Comparison of ENCODE assay signal across 16 cellular contexts in the genomic region with DNA sequence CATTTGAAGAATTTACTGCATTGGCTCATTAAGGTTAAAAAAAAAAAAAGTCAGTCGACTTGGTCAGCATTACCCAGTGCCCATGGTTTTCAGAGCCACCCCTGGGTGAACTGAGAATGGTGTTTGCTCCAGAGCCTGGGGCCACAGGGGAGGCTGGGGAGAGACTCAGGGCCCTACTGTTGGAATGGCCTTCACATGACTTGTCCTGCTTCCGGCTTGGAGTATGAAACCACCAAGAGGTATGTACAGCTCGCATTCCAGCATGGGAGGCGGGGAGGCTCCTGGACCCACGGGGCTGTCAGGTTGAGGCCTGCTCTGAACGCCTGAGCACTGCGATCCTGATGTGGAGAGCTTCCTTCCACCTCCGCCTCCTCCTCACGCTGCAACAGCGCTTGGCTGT. TPM values are rescaled to one million over a fixed set of nuclear protein-coding genes. Genes with fewer than 3 reads are reported as not detected.
DNase-seq lines count a peak whose midpoint lies in the region; ATAC-seq and TF ChIP-seq lines count a peak whose summit lies in the region.
"Had no signal": no experiment of that assay in that cellular context is flagged by ENCODE, and none has a peak within 500 bp of the region (broad histone marks: within the 10 kb centered on the region; RNA-seq: fewer than 3 reads in every experiment).

No MANE protein-coding gene starts in this region.

- POLR2A ChIA-PET in naive thymus-derived CD8-positive, alpha-beta T cell (lab: Charles Lee): interaction anchor here (0.6 kb wide), 1 partner anchor 36 kb away, joined by 3 read pairs; no protein-coding TSS in a partner anchor

- BruUV-seq in mammary epithelial cell (replicated peaks; lab: Mats Ljungman, UMichigan): no TSS peak

- H3K27ac ChIP-seq in mammary epithelial cell (ENCODE audit: insufficient read depth, low read depth, low read length) (peak overlapping the region; percentile 23), mesodermal cell (ENCODE audit: low read depth, low read length, severe bottlenecking) (peak overlapping the region; percentile 46), upper lobe of right lung (no peak overlapping the region)

- H4K20me1 ChIP-seq in mammary epithelial cell (ENCODE audit: insufficient read depth, low read length): no peaks in the 10 kb centered on the region

- peak overlapping the region in 1 of 10 donors; percentile 56 for H3K27ac Mint-ChIP-seq in naive thymus-derived CD8-positive, alpha-beta T cell
- H3K27ac Mint-ChIP-seq: activated T-cell treated with anti-CD3 and anti-CD28 coated beads, Interleukin-2, amount 50 U/mL, for 24 hours; stimulated activated naive CD8-positive, alpha-beta T cell treated with anti-CD3 and anti-CD28 coated beads, Interleukin-15, Interleukin-2, amounts not matched to agents 100 ng/mL and 50 ng/mL, for 24 hours had no signal

- H3K4me1 Mint-ChIP-seq in naive thymus-derived CD8-positive, alpha-beta T cell: peaks cover 29 to 58% (median 50%) of the 10 kb centered on the region in 4 donors

- H3K27me3 ChIP-seq in mammary epithelial cell (ENCODE audit: insufficient read depth, low read length) (no peaks in the 10 kb centered on the region), upper lobe of right lung (no peaks in the 10 kb centered on the region)
- H3K27me3 ChIP-seq: heart right ventricle had no signal

- H3K4me1 ChIP-seq in mammary epithelial cell (ENCODE audit: insufficient read depth, low read length): peaks cover 36% of the 10 kb centered on the region
- peaks cover 39% of the 10 kb centered on the region for H3K4me1 ChIP-seq in mesodermal cell (ENCODE audit: control insufficient read depth, insufficient read depth, low read length, poor library complexity, severe bottlenecking)
- no peaks in the 10 kb centered on the region for H3K4me1 ChIP-seq in upper lobe of right lung

- H3K9ac ChIP-seq in mammary epithelial cell (ENCODE audit: insufficient read depth, low read length): no peak overlapping the region

- H3K36me3 ChIP-seq in mammary epithelial cell (ENCODE audit: insufficient read depth, low read length) (peaks cover 4% of the 10 kb centered on the region), mesodermal cell (ENCODE audit: control insufficient read depth, insufficient read depth, low read length) (peaks cover 63% of the 10 kb centered on the region), upper lobe of right lung (no peaks in the 10 kb centered on the region)

- no peak overlapping the region for H3K4me3 Mint-ChIP-seq in naive thymus-derived CD8-positive, alpha-beta T cell
- H3K4me3 Mint-ChIP-seq: activated T-cell treated with anti-CD3 and anti-CD28 coated beads, Interleukin-2, amount 50 U/mL, for 24 hours; stimulated activated naive CD8-positive, alpha-beta T cell treated with anti-CD3 and anti-CD28 coated beads, Interleukin-15, Interleukin-2, amounts not matched to agents 100 ng/mL and 50 ng/mL, for 24 hours had no signal

- 4% methylated on average over 10 of the region's 10 CpGs for WGBS in mammary epithelial cell (ENCODE audit: low coverage, missing lambda C conversion rate)
- 86 to 90% methylated on average over 9 of the region's 10 CpGs for WGBS in mesodermal cell (ENCODE audit: insufficient coverage in 2 of 2), 2 experiments

- peak overlapping the region; percentile 18 for H3K4me2 ChIP-seq in mammary epithelial cell (ENCODE audit: insufficient read depth, low read depth, low read length)

- H3K27me3 Mint-ChIP-seq in naive thymus-derived CD8-positive, alpha-beta T cell: no peaks in the 10 kb centered on the region
- H3K27me3 Mint-ChIP-seq: activated T-cell treated with anti-CD3 and anti-CD28 coated beads, Interleukin-2, amount 50 U/mL, for 24 hours; stimulated activated naive CD8-positive, alpha-beta T cell treated with anti-CD3 and anti-CD28 coated beads, Interleukin-15, Interleukin-2, amounts not matched to agents 100 ng/mL and 50 ng/mL, for 24 hours had no signal

- intact Hi-C loops in mammary epithelial cell (cut with micrococcal nuclease): loop anchor here (2.0 kb wide), 2 partner anchors 16 to 36 kb away; partner anchors contain the start of gene MSI2
- intact Hi-C loops in upper lobe of right lung (cut with DNase I): no loop called here

- TF ChIP-seq CTCF in mammary epithelial cell (conservative IDR thresholded peaks at IDR 0.05 in 1 of 2, IDR thresholded peaks at IDR 0.05 in 1 of 2; ENCODE audit: extremely low read depth in 1 of 2, insufficient read depth in 1 of 2, low read depth in 1 of 2, low read length in 2 of 2): no peak
- TF ChIP-seq CTCF in upper lobe of right lung (IDR thresholded peaks at IDR 0.05): no peak

- TF ChIP-seq POLR2A in GM18505 (IDR thresholded peaks at IDR 0.05; ENCODE audit: borderline replicate concordance, extremely low read depth, insufficient read depth, insufficient read length): no peak

- H3K4me3 ChIP-seq in mammary epithelial cell (replicated peaks in 1 of 3; ENCODE audit: insufficient read depth in 1 of 3, low read depth in 2 of 3, low read length in 3 of 3) (no peak overlapping the region), mesodermal cell (ENCODE audit: extremely low read depth, insufficient read depth, low read length, poor library complexity, severe bottlenecking) (no peak overlapping the region), upper lobe of right lung (no peak overlapping the region)
- H3K4me3 ChIP-seq: HAP-1, heart right ventricle had no signal

- peaks cover 23% of the 10 kb centered on the region for H3K79me2 ChIP-seq in mammary epithelial cell (ENCODE audit: insufficient read depth, low read length)

- CTCF ChIA-PET in mammary epithelial cell (lab: Charles Lee; ENCODE audit: low non-redundant PET): no interaction called here

- ATAC-seq in upper lobe of right lung: no peak
- no peak for ATAC-seq in GM18505 (IDR thresholded peaks at IDR 0.05; ENCODE audit: unreplicated experiment)
- ATAC-seq in naive thymus-derived CD8-positive, alpha-beta T cell: no peak

- no peaks in the 10 kb centered on the region for H3K9me3 Mint-ChIP-seq in naive thymus-derived CD8-positive, alpha-beta T cell
- H3K9me3 Mint-ChIP-seq: activated T-cell treated with anti-CD3 and anti-CD28 coated beads, Interleukin-2, amount 50 U/mL, for 24 hours; stimulated activated naive CD8-positive, alpha-beta T cell treated with anti-CD3 and anti-CD28 coated beads, Interleukin-15, Interleukin-2, amounts not matched to agents 100 ng/mL and 50 ng/mL, for 24 hours had no signal

- H3K36me3 Mint-ChIP-seq in naive thymus-derived CD8-positive, alpha-beta T cell: peaks cover 6 to 32% (median 8%) of the 10 kb centered on the region in 3 donors

- peak; percentile 38 for DNase-seq in Daoy (ENCODE audit: low read depth)
- peak; percentile 54 for DNase-seq in LoVo (ENCODE audit: low spot score)
- DNase-seq in mammary epithelial cell: peak; percentile 92
- DNase-seq in hepatic stellate cell (ENCODE audit: low spot score): no peak
- no peak for DNase-seq in upper lobe of right lung
- no peak for DNase-seq in naive thymus-derived CD8-positive, alpha-beta T cell
- DNase-seq: activated CD4-positive, CD25-positive, alpha-beta regulatory T cell treated with anti-CD3 and anti-CD28 coated beads, Interleukin-2, amount 50 U/mL, for 72 hours; activated T-cell treated with anti-CD3 and anti-CD28 coated beads, Interleukin-2, amount 50 U/mL, for 24 hours; amygdala; DMS79 treated with DMSO at 0.1 percent for 48 hours; heart right ventricle; NCI-H1436 had no signal

- H3K9me3 ChIP-seq in mammary epithelial cell (replicated peaks; ENCODE audit: insufficient read depth, low read length): no peaks in the 10 kb centered on the region
- peaks cover 7% of the 10 kb centered on the region for H3K9me3 ChIP-seq in mesodermal cell (ENCODE audit: control insufficient read depth, low read length)
- H3K9me3 ChIP-seq in upper lobe of right lung: no peaks in the 10 kb centered on the region

- dilution Hi-C loops in mammary epithelial cell (cut with HindIII; ENCODE audit: low sequenced_read_pairs): no loop called here

- in situ Hi-C loops in mammary epithelial cell (cut with MboI; ENCODE audit: low sequenced_read_pairs in 2 of 2): no loop called here

- H2AFZ ChIP-seq in mammary epithelial cell (ENCODE audit: low read depth, low read length): no peak overlapping the region

RNA-seq across cellular contexts. Expression of gene MSI2, which starts 36.8 kb away (rescaled TPM):
- total RNA-seq in Daoy (2014; rRNA removed; shearing (Covaris generic)): 13.8 and 18.8 TPM in 2 replicates
- total RNA-seq in mammary epithelial cell (10 to 100 TPM; 56.5 to 57.0 TPM), upper lobe of right lung (31.3 TPM)
- polyA plus RNA-seq in mammary epithelial cell: 21.9 TPM
- polyA minus RNA-seq in mammary epithelial cell: 109 TPM
- polyA plus RNA-seq in mesodermal cell (2013, experiment 1 of 2): 58.1 TPM
- 55.9 TPM for polyA plus RNA-seq in mesodermal cell (2013, experiment 2 of 2)
- total RNA-seq in naive thymus-derived CD8-positive, alpha-beta T cell: 100 to 1,000 TPM; 122 to 136 TPM
- polyA plus RNA-seq in naive thymus-derived CD8-positive, alpha-beta T cell: 1 to 10 TPM; 2.5 to 4.9 (median 3.8) TPM

Comparison
In these comparisons a context has a peak if more than half of its experiments do, and no peak if none do; other contexts are left out.
1. DNase-seq: peak in Daoy (single experiment), LoVo (single experiment) and mammary epithelial cell (single experiment); none in hepatic stellate cell (single experiment), upper lobe of right lung (single experiment) and naive thymus-derived CD8-positive, alpha-beta T cell (0 of 10).